In the genomic region with DNA sequence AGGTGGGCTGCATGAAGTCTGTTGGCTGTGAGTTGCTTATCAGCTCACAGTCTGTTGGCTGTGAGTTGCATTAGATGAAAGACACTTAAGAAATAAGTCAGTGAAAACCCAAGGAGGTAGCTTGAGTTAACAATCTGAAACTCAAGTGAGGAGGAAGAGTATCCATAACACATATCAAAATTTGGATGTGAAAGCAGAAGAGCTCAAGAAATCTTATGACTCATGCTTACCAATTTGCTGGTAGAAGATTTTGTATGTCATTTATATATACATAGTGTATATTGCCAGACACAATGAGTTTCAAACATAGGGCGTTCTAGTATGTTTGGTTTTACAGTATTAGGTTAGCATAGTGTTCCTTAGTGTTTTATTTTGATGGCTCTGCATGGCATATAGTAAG, we compare ENCODE assay signal across 17 cellular contexts.
DNase-seq lines count a peak whose midpoint lies in the region; ATAC-seq and TF ChIP-seq lines count a peak whose summit lies in the region.
"Had no signal": no experiment of that assay in that cellular context is flagged by ENCODE, and none has a peak within 500 bp of the region (broad histone marks: within the 10 kb centered on the region; RNA-seq: fewer than 3 reads in every experiment).

No MANE protein-coding gene starts in this region.

- TF ChIP-seq CTCF in omental fat pad (IDR thresholded peaks at IDR 0.05) (no peak), left lung (IDR thresholded peaks at IDR 0.05) (no peak), gastrocnemius medialis (IDR thresholded peaks at IDR 0.05 in 4 of 5, conservative IDR thresholded peaks at IDR 0.05 in 1 of 5) (no peak)

- intact Hi-C loops in left lung (cut with DNase I) (no loop called here), Right ventricle myocardium inferior (cut with DNase I) (no loop called here), gastrocnemius medialis (cut with DNase I; ENCODE audit: low total_unique reads) (no loop called here)

- DNase-seq in NOMO-1 (lab: John Stamatoyannopoulos, UW; ENCODE audit: unreplicated experiment in 2 of 2) (peak; percentile 18 to 69), omental fat pad (ENCODE audit: low spot score) (no peak), left lung (no peak), Right ventricle myocardium inferior (ENCODE audit: missing footprints) (no peak), gastrocnemius medialis (no peak)
- DNase-seq: activated naive CD8-positive, alpha-beta T cell treated with anti-CD3 and anti-CD28 coated beads, Interleukin-2, amount 10 ng/mL, durations not matched to agents 7 days and 5 days; AML-193; foreskin keratinocyte; lower lobe of right lung; naive thymus-derived CD8-positive, alpha-beta T cell; NCI-H2081 treated with DMSO at 0.1 percent for 48 hours; SHP77 treated with DMSO at 0.1 percent for 48 hours; T-helper 9 cell; tibial artery had no signal

- H3K4me1 ChIP-seq in left lung, result no peaks in the 10 kb centered on the region
- H3K4me1 ChIP-seq in gastrocnemius medialis, result no peaks in the 10 kb centered on the region
- H3K4me1 ChIP-seq: lower lobe of right lung, tibial artery had no signal

- H3K4me3 ChIP-seq in left lung (no peak overlapping the region), gastrocnemius medialis (no peak overlapping the region)
- H3K4me3 ChIP-seq: lower lobe of right lung, tibial artery had no signal

- no peaks in the 10 kb centered on the region for H3K27me3 ChIP-seq in left lung
- no peaks in the 10 kb centered on the region for H3K27me3 ChIP-seq in gastrocnemius medialis
- H3K27me3 ChIP-seq: foreskin keratinocyte, tibial artery had no signal

- no peak for TF ChIP-seq POLR2A in gastrocnemius medialis (IDR thresholded peaks at IDR 0.05)

- no peaks in the 10 kb centered on the region for H3K9me3 ChIP-seq in left lung
- no peaks in the 10 kb centered on the region for H3K9me3 ChIP-seq in gastrocnemius medialis
- H3K9me3 ChIP-seq: lower lobe of right lung, tibial artery had no signal

- ATAC-seq in GM18502 (IDR thresholded peaks at IDR 0.05; ENCODE audit: poor library complexity, unreplicated experiment) (peak; percentile 58), GM18907 (IDR thresholded peaks at IDR 0.05; ENCODE audit: unreplicated experiment) (peak; percentile 48), HG02981 (IDR thresholded peaks at IDR 0.05; ENCODE audit: unreplicated experiment) (peak; percentile 47), omental fat pad (ENCODE audit: low FRiP score) (no peak), left lung (no peak), Right ventricle myocardium inferior (no peak), gastrocnemius medialis (no peak)
- ATAC-seq: foreskin keratinocyte; lower lobe of right lung; naive thymus-derived CD8-positive, alpha-beta T cell had no signal

- in situ Hi-C loops in gastrocnemius medialis (cut with MboI; ENCODE audit: low sequenced_read_pairs in 4 of 4), result no loop called here

- H3K36me3 ChIP-seq in left lung (no peaks in the 10 kb centered on the region), gastrocnemius medialis (no peaks in the 10 kb centered on the region)
- H3K36me3 ChIP-seq: lower lobe of right lung, tibial artery had no signal

- H3K27ac ChIP-seq in left lung, result no peak overlapping the region
- no peak overlapping the region for H3K27ac ChIP-seq in gastrocnemius medialis
- H3K27ac ChIP-seq: foreskin keratinocyte, lower lobe of right lung, tibial artery had no signal

Comparison
In these comparisons a context has a peak if more than half of its experiments do, and no peak if none do; other contexts are left out.
1. ATAC-seq: peak in GM18502 (single experiment), GM18907 (single experiment) and HG02981 (single experiment); none in omental fat pad (single experiment), left lung (single experiment), Right ventricle myocardium inferior (single experiment) and gastrocnemius medialis (0 of 2).
2. DNase-seq: peak in NOMO-1 (2 of 2); none in omental fat pad (single experiment), left lung (0 of 2), Right ventricle myocardium inferior (single experiment) and gastrocnemius medialis (0 of 2).